Comparison of ENCODE assay signal across 20 cellular contexts in genomic region chr5:139228201-139228796, GRCh38.
"Had no signal": no experiment of that assay in that cellular context is flagged by ENCODE, and none has a peak within 500 bp of the region (broad histone marks: within the 10 kb centered on the region; RNA-seq: fewer than 3 reads in every experiment).

No MANE protein-coding gene starts in this region.

- H3K27me3 Mint-ChIP-seq: progenitor cell of endocrine pancreas had no signal

- H3K4me3 ChIP-seq: colonic mucosa, gastroesophageal sphincter, ovary, smooth muscle cell, tibial artery, upper lobe of right lung, vagina had no signal

- H3K36me3 Mint-ChIP-seq: natural killer cell; stimulated activated effector memory CD8-positive, alpha-beta T cell treated with anti-CD3 and anti-CD28 coated beads, Interleukin-12 subunit alpha, Interleukin-12 subunit beta, amount 100 ng/mL, for 72 hours had no signal

- H3K9me3 ChIP-seq: colonic mucosa, gastroesophageal sphincter, ovary, tibial artery, upper lobe of right lung, vagina had no signal

- DNase-seq: colonic mucosa; dermis blood vessel endothelial cell; erythroblast; kidney; left cardiac atrium; natural killer cell; nucleus accumbens; ovary; right cardiac atrium; stimulated activated CD4-positive, alpha-beta T cell treated with anti-CD3 and anti-CD28 coated beads, Interleukin-4, amount 100 ng/mL, for 1 hour; stimulated activated CD8-positive, alpha-beta memory T cell treated with anti-CD3 and anti-CD28 coated beads, Interleukin-4, amount 100 ng/mL, for 48 hours; stimulated activated naive CD8-positive, alpha-beta T cell treated with anti-CD3 and anti-CD28 coated beads, Interleukin-15, Interleukin-2, amounts not matched to agents 100 U/mL and 50 U/mL, for 24 hours; tibial artery; upper lobe of right lung had no signal

- H3K36me3 ChIP-seq: colonic mucosa, gastroesophageal sphincter, ovary, tibial artery, upper lobe of right lung, vagina had no signal

- H3K9me3 Mint-ChIP-seq: natural killer cell; neural crest cell; stimulated activated effector memory CD8-positive, alpha-beta T cell treated with anti-CD3 and anti-CD28 coated beads, Interleukin-12 subunit alpha, Interleukin-12 subunit beta, amount 100 ng/mL, for 72 hours had no signal

- ATAC-seq: gastroesophageal sphincter; left cardiac atrium; natural killer cell; right cardiac atrium; stimulated activated effector memory CD8-positive, alpha-beta T cell treated with anti-CD3 and anti-CD28 coated beads, Interleukin-12 subunit alpha, Interleukin-12 subunit beta, amount 100 ng/mL, for 72 hours; stimulated activated naive CD8-positive, alpha-beta T cell treated with anti-CD3 and anti-CD28 coated beads, Interleukin-15, Interleukin-2, amounts not matched to agents 100 U/mL and 50 U/mL, for 24 hours; upper lobe of right lung had no signal

- H3K4me1 ChIP-seq: colonic mucosa, gastroesophageal sphincter, tibial artery, upper lobe of right lung, vagina had no signal

- H3K27me3 ChIP-seq: colonic mucosa, gastroesophageal sphincter, ovary, tibial artery, upper lobe of right lung, vagina had no signal

- FAIRE-seq: kidney had no signal

- H3K27ac Mint-ChIP-seq: natural killer cell; progenitor cell of endocrine pancreas; stimulated activated effector memory CD8-positive, alpha-beta T cell treated with anti-CD3 and anti-CD28 coated beads, Interleukin-12 subunit alpha, Interleukin-12 subunit beta, amount 100 ng/mL, for 72 hours had no signal

- H3K4me1 Mint-ChIP-seq: natural killer cell; neural crest cell; stimulated activated effector memory CD8-positive, alpha-beta T cell treated with anti-CD3 and anti-CD28 coated beads, Interleukin-12 subunit alpha, Interleukin-12 subunit beta, amount 100 ng/mL, for 72 hours had no signal

- H3K27ac ChIP-seq: colonic mucosa, gastroesophageal sphincter, ovary, tibial artery, upper lobe of right lung, vagina had no signal

- H3K4me2 ChIP-seq: smooth muscle cell had no signal

- H3K4me3 Mint-ChIP-seq: natural killer cell; neural crest cell; stimulated activated effector memory CD8-positive, alpha-beta T cell treated with anti-CD3 and anti-CD28 coated beads, Interleukin-12 subunit alpha, Interleukin-12 subunit beta, amount 100 ng/mL, for 72 hours had no signal
